Comparison of ENCODE assay signal across 8 cellular contexts in genomic region chr4:118834960-118835895, GRCh38. TPM values are rescaled to one million over a fixed set of nuclear protein-coding genes. Genes with fewer than 3 reads are reported as not detected.
DNase-seq lines count a peak whose midpoint lies in the region; ATAC-seq and TF ChIP-seq lines count a peak whose summit lies in the region.

No MANE protein-coding gene starts in this region.

- H3K27ac ChIP-seq in ectodermal cell (ENCODE audit: insufficient read depth, low read depth, low read length, poor library complexity, severe bottlenecking): no peak overlapping the region

- no peak for TF ChIP-seq CTCF in lower leg skin (IDR thresholded peaks at IDR 0.05)

- H3K36me3 ChIP-seq in ectodermal cell (ENCODE audit: control insufficient read depth, insufficient read depth, low read length): no peaks in the 10 kb centered on the region

- TF ChIP-seq POLR2A in lower leg skin (IDR thresholded peaks at IDR 0.05): no peak

- peak; percentile 52 for ATAC-seq in GM18519 (IDR thresholded peaks at IDR 0.05; ENCODE audit: low FRiP score, unreplicated experiment)
- ATAC-seq in HG02973 (IDR thresholded peaks at IDR 0.05; ENCODE audit: unreplicated experiment): peak; percentile 77

- no peaks in the 10 kb centered on the region for H3K27me3 ChIP-seq in ectodermal cell (ENCODE audit: control insufficient read depth, insufficient read depth, low read length, poor library complexity, severe bottlenecking)

- 0 to 1% methylated on average over 31 of the region's 31 CpGs for WGBS in ectodermal cell, 2 experiments
- 1% methylated on average over 30 to 31 of the region's 31 CpGs for WGBS in lower leg skin, 2 donors

- intact Hi-C loops in lower leg skin (cut with DNase I; ENCODE audit: low total_unique reads): no loop called here

- no peaks in the 10 kb centered on the region for H3K9me3 ChIP-seq in ectodermal cell (ENCODE audit: control insufficient read depth, low read length)

- DNase-seq in AG08395 (ENCODE audit: low spot score): peak; percentile 68
- peak; percentile 34 for DNase-seq in NCI-H460 (ENCODE audit: extremely low read depth, low read depth)
- peak; percentile 48 to 64 for DNase-seq in activated CD4-positive, alpha-beta T cell treated with anti-CD3 and anti-CD28 coated beads, Interleukin-2, amount 50 U/mL, for 48 hours
- peak; percentile 70 to 92 for DNase-seq in lower leg skin (ENCODE audit: low spot score in 2 of 2)
- DNase-seq in stimulated activated CD4-positive, alpha-beta T cell treated with anti-CD3 and anti-CD28 coated beads, Interleukin-4, amount 100 ng/mL, for 4 hours: peak; percentile 27 to 29

- H3K4me3 ChIP-seq in ectodermal cell (ENCODE audit: insufficient read depth, low read depth, low read length) (peak overlapping the region; percentile 90), lower leg skin (ENCODE audit: low read depth, poor library complexity, severe bottlenecking) (peak overlapping the region; percentile 72)

- H3K4me1 ChIP-seq in ectodermal cell (ENCODE audit: control insufficient read depth, insufficient read depth, low read length): no peaks in the 10 kb centered on the region

RNA-seq across cellular contexts. Expression of gene SEC24D, which starts 0.7 kb away (rescaled TPM):
- 25.6 and 25.8 TPM in 2 replicates for total RNA-seq in NCI-H460 (2014; rRNA removed; shearing (Covaris generic))
- polyA plus RNA-seq in NCI-H460 (2014; cell fraction: nucleus; rRNA removed): 7.8 and 16.1 TPM in 2 replicates
- 15.8 TPM for polyA plus RNA-seq in ectodermal cell (2013, experiment 1 of 4)
- polyA plus RNA-seq in ectodermal cell (2013, experiment 2 of 4): 13.8 TPM
- 13.1 TPM for polyA plus RNA-seq in ectodermal cell (2013, experiment 3 of 4)
- polyA plus RNA-seq in ectodermal cell (2013, experiment 4 of 4): 13.5 TPM
- total RNA-seq in lower leg skin: 10 to 100 TPM in 3 of 4 donors, 1 to 10 TPM in 1; 8.0 to 14.8 (median 12.9) TPM

RNA-seq across cellular contexts. Expression of gene SYNPO2, which starts 53.4 kb away (rescaled TPM):
- 1.2 and 1.4 TPM in 2 replicates for total RNA-seq in NCI-H460 (2014; rRNA removed; shearing (Covaris generic))
- polyA plus RNA-seq in NCI-H460 (2014; cell fraction: nucleus; rRNA removed): 2.4 and 3.0 TPM in 2 replicates
- polyA plus RNA-seq in ectodermal cell (2013, experiment 1 of 4): 0.06 TPM
- polyA plus RNA-seq in ectodermal cell (2013, experiment 2 of 4): 0.16 TPM
- 0.21 TPM for polyA plus RNA-seq in ectodermal cell (2013, experiment 3 of 4)
- 0.24 TPM for polyA plus RNA-seq in ectodermal cell (2013, experiment 4 of 4)
- total RNA-seq in lower leg skin: 10 to 100 TPM; 13.3 to 38.5 (median 16.1) TPM

Comparison
In these comparisons a context has a peak if more than half of its experiments do, and no peak if none do; other contexts are left out.
1. DNase-seq: peak in every context shown above with its lines; median percentile 81 in lower leg skin; 68 in AG08395; 56 in activated CD4-positive, alpha-beta T cell treated with anti-CD3 and anti-CD28 coated beads, Interleukin-2, amount 50 U/mL, for 48 hours; 34 in NCI-H460; 28 in stimulated activated CD4-positive, alpha-beta T cell treated with anti-CD3 and anti-CD28 coated beads, Interleukin-4, amount 100 ng/mL, for 4 hours.